In genomic region chr7:82358923-82359322, GRCh38 we compare ENCODE assay signal across 1 cellular context.
TF ChIP-seq lines count a peak whose summit lies in the region.

No MANE protein-coding gene starts in this region.

TF ChIP-seq in WTC11, 78 proteins besides CTCF, POLR2A, EP300 and RAD21 (continued from another document):
- TF ChIP-seq PREB (CRISPR knock-in tag; IDR thresholded peaks at IDR 0.05; ENCODE audit: borderline replicate concordance) = no peak
- TF ChIP-seq ESRRA (CRISPR knock-in tag; IDR thresholded peaks at IDR 0.05; ENCODE audit: borderline replicate concordance) = no peak
- no peak for TF ChIP-seq ATF2 (CRISPR knock-in tag; IDR thresholded peaks at IDR 0.05; ENCODE audit: borderline replicate concordance, low read depth)
- TF ChIP-seq EMX1 (CRISPR knock-in tag; IDR thresholded peaks at IDR 0.05) = no peak
TF ChIP-seq in WTC11: peak in this region for 0.
